In genomic region chr3:12568747-12569146, GRCh38 we compare ENCODE assay signal across 26 cellular contexts. TPM values are rescaled to one million over a fixed set of nuclear protein-coding genes. Genes with fewer than 3 reads are reported as not detected.
"Had no signal": no experiment of that assay in that cellular context is flagged by ENCODE, and none has a peak within 500 bp of the region (broad histone marks: within the 10 kb centered on the region; RNA-seq: fewer than 3 reads in every experiment).

No MANE protein-coding gene starts in this region.

- H3K4me2 ChIP-seq: SK-N-SH had no signal

- H3K9ac ChIP-seq: SK-N-SH had no signal

- H3K27me3 Mint-ChIP-seq: activated CD8-positive, alpha-beta T cell treated with anti-CD3 and anti-CD28 coated beads for 36 hours had no signal

- ATAC-seq: activated CD8-positive, alpha-beta T cell treated with anti-CD3 and anti-CD28 coated beads for 36 hours; activated naive CD4-positive, alpha-beta T cell treated with anti-CD3 and anti-CD28 coated beads, Interleukin-2, amount 50 U/mL, for 72 hours; activated T-cell treated with anti-CD3 and anti-CD28 coated beads, Interleukin-2, amount 50 U/mL, for 72 hours had no signal

- H3K27me3 ChIP-seq: brain microvascular endothelial cell, cardiac muscle cell, MG63, SJCRH30 had no signal

- H3K4me1 ChIP-seq: SJCRH30 had no signal

- H3K4me3 Mint-ChIP-seq: activated CD8-positive, alpha-beta T cell treated with anti-CD3 and anti-CD28 coated beads for 36 hours; activated T-cell treated with anti-CD3 and anti-CD28 coated beads, Interleukin-2, amount 50 U/mL, for 72 hours had no signal

- H3K9me3 ChIP-seq: MG63, SK-N-SH had no signal

- H3K27ac ChIP-seq: brain microvascular endothelial cell, cardiac muscle cell, SJCRH30, VCaP had no signal

- DNase-seq: activated CD4-positive, alpha-beta T cell treated with anti-CD3 and anti-CD28 coated beads, Interleukin-2, amount 50 U/mL, for 1 hour; activated CD4-positive, CD25-positive, alpha-beta regulatory T cell; activated CD8-positive, alpha-beta memory T cell treated with anti-CD3 and anti-CD28 coated beads, Interleukin-2, amount 50 U/mL, for 4 hours; activated CD8-positive, alpha-beta T cell treated with anti-CD3 and anti-CD28 coated beads for 36 hours; activated T-cell treated with anti-CD3 and anti-CD28 coated beads, Interleukin-2, amount 50 U/mL, for 72 hours; brain microvascular endothelial cell; MG63; MV-4-11; NCI-H1092 treated with DMSO at 0.1 percent for 48 hours; NCI-H1417 treated with DMSO at 0.1 percent for 48 hours; NCI-H1694 treated with DMSO at 0.1 percent for 48 hours; NCI-H2029 treated with DMSO at 0.1 percent for 48 hours; NCI-H345; NCI-H510A; NCI-H526 treated with DMSO at 0.1 percent for 48 hours; NCI-H82; Right ventricle myocardium superior; RPMI8226; SJCRH30; SK-N-SH; T-helper 1 cell had no signal

- H3K4me3 ChIP-seq: cardiac muscle cell, MG63, SJCRH30 had no signal

RNA-seq across cellular contexts. Expression of gene MKRN2OS, which starts 23.4 kb away (rescaled TPM):
- total RNA-seq: activated CD8-positive, alpha-beta T cell treated with anti-CD3 and anti-CD28 coated beads for 36 hours; activated naive CD4-positive, alpha-beta T cell treated with anti-CD3 and anti-CD28 coated beads, Interleukin-2, amount 50 U/mL, for 72 hours; activated T-cell treated with anti-CD3 and anti-CD28 coated beads, Interleukin-2, amount 50 U/mL, for 72 hours; cardiac muscle cell; OCI-LY7; Right ventricle myocardium superior; SJCRH30; T-helper 2 cell treated with Interferon-gamma antibody and Interleukin-4, amounts not matched to agents 100 ng/mL and 5 ng/mL, for 36 hours had no signal
